ENCODE assay signal across 17 cellular contexts in the genomic region with DNA sequence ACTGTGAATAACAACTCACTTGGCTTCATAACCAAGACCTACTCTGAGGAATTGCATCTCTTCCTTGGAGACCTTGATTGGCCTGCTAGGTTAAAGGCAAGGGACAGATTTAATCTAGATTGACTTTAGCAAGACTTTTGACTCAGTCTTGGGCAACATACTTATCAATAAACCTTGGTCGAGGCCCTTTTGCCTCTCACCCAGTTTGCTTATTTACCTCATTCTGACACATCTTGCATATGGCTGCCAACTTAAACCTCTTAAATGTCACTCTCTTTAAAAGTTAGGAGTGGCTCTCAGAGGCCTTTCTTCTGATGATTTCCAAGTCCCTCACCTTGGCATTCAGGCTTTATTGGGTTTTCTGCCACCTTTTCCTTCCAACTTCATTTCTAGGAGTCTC.
A peak's percentile ranks its signal among the peaks of the same experiment; 100 is the strongest.
DNase-seq lines count a peak whose midpoint lies in the region; ATAC-seq, FAIRE-seq and TF ChIP-seq lines count a peak whose summit lies in the region.
"Had no signal": no experiment of that assay in that cellular context is flagged by ENCODE, and none has a peak within 500 bp of the region (broad histone marks: within the 10 kb centered on the region; RNA-seq: fewer than 3 reads in every experiment).

No MANE protein-coding gene starts in this region.

- H3F3A ChIP-seq in GM23338 (replicated peaks; ENCODE audit: low read depth): no peaks in the 10 kb centered on the region
- H3F3A ChIP-seq in PC-3 (ENCODE audit: low read length, unreplicated experiment): no peaks in the 10 kb centered on the region

- H3K27ac ChIP-seq in GM23338 (ENCODE audit: low read depth): no peak overlapping the region
- H3K27ac ChIP-seq in PC-3 (ENCODE audit: low read length): peak overlapping the region; percentile 72
- peak overlapping the region in 1 of 3 donors; percentile 27 for H3K27ac ChIP-seq in right lobe of liver
- H3K27ac ChIP-seq in pancreas: no peak overlapping the region
- H3K27ac ChIP-seq: BLaER1, GM23248 had no signal

- H3K4me3 ChIP-seq in GM23338 (no peak overlapping the region), PC-3 (ENCODE audit: low read length) (no peak overlapping the region), right lobe of liver (no peak overlapping the region), pancreas (no peak overlapping the region)
- H3K4me3 ChIP-seq: BLaER1, GM12878, GM23248 had no signal

- H3K36me3 ChIP-seq in GM23338 (ENCODE audit: insufficient read depth): no peaks in the 10 kb centered on the region
- no peaks in the 10 kb centered on the region for H3K36me3 ChIP-seq in PC-3 (ENCODE audit: low read depth, low read length)
- H3K36me3 ChIP-seq in right lobe of liver: no peaks in the 10 kb centered on the region
- no peaks in the 10 kb centered on the region for H3K36me3 ChIP-seq in pancreas
- H3K36me3 ChIP-seq: BLaER1 had no signal

- H3K4me1 Mint-ChIP-seq in GM23338 (peaks cover 33% of the 10 kb centered on the region), T-cell (no peaks in the 10 kb centered on the region)
- H3K4me1 Mint-ChIP-seq: CD14-positive monocyte; CD4-positive, alpha-beta memory T cell had no signal

- intact Hi-C loops in PC-3 (cut with micrococcal nuclease): loop anchor here (5.0 kb wide), 1 partner anchor 125 kb away; a partner anchor contains a TSS
- intact Hi-C loops in right lobe of liver (cut with DNase I): no loop called here
- intact Hi-C loops in pancreas (cut with DNase I): no loop called here

- H3K79me2 ChIP-seq in GM23338 (replicated peaks; ENCODE audit: insufficient read depth) (no peaks in the 10 kb centered on the region), PC-3 (ENCODE audit: low read length) (no peaks in the 10 kb centered on the region)

- DNase-seq in GM23338 (ENCODE audit: low spot score) (no peak), PC-3 (peak; percentile 78), right lobe of liver (no peak), pancreas (peak in 1 of 6 donors; percentile 5), NCI-H2107 treated with DMSO at 0.1 percent for 48 hours (lab: John Stamatoyannopoulos, UW; ENCODE audit: unreplicated experiment) (no peak), retina (no peak), T-cell (no peak)
- DNase-seq: 8988T; CD4-positive, alpha-beta memory T cell; DMS79 treated with DMSO at 0.1 percent for 48 hours; GM23248; HCEC 1CT had no signal

- H3K9me3 Mint-ChIP-seq in GM23338: peaks cover 3% of the 10 kb centered on the region; the same call in 2 of the 3 replicates
- H3K9me3 Mint-ChIP-seq in T-cell: no peaks in the 10 kb centered on the region

- no peaks in the 10 kb centered on the region for H3K36me3 Mint-ChIP-seq in GM23338 (ENCODE audit: low read depth)
- H3K36me3 Mint-ChIP-seq in T-cell: no peaks in the 10 kb centered on the region
- H3K36me3 Mint-ChIP-seq: CD14-positive monocyte; CD4-positive, alpha-beta memory T cell had no signal

- TF ChIP-seq CTCF in GM23338 (conservative IDR thresholded peaks at IDR 0.05; ENCODE audit: low read depth in 2 of 2) (no peak), PC-3 (conservative IDR thresholded peaks at IDR 0.05; ENCODE audit: low read depth, low read length) (no peak), right lobe of liver (IDR thresholded peaks at IDR 0.05) (no peak), pancreas (IDR thresholded peaks at IDR 0.05) (no peak)

- POLR2A ChIA-PET in PC-3 (lab: Charles Lee; ENCODE audit: unreplicated experiment) (no interaction called here), T-cell (lab: Charles Lee) (no interaction called here)

- H3K4me3 Mint-ChIP-seq in GM23338 (no peak overlapping the region), T-cell (no peak overlapping the region)
- H3K4me3 Mint-ChIP-seq: CD14-positive monocyte; CD4-positive, alpha-beta memory T cell had no signal

- TF ChIP-seq POLR2A in right lobe of liver (IDR thresholded peaks at IDR 0.05): no peak

- BruUV-seq in PC-3 (replicated peaks; lab: Mats Ljungman, UMichigan): no TSS peak

- H3K27ac Mint-ChIP-seq in GM23338: no peak overlapping the region
- no peak overlapping the region for H3K27ac Mint-ChIP-seq in T-cell
- H3K27ac Mint-ChIP-seq: CD14-positive monocyte; CD4-positive, alpha-beta memory T cell had no signal

- CTCF ChIA-PET in PC-3 (lab: Charles Lee): no interaction called here
- CTCF ChIA-PET in T-cell (lab: Charles Lee): no interaction called here

- H3K27me3 ChIP-seq in GM23338 (ENCODE audit: insufficient read depth): no peaks in the 10 kb centered on the region
- H3K27me3 ChIP-seq in PC-3 (ENCODE audit: low read length): no peaks in the 10 kb centered on the region
- H3K27me3 ChIP-seq in right lobe of liver: no peaks in the 10 kb centered on the region
- no peaks in the 10 kb centered on the region for H3K27me3 ChIP-seq in pancreas
- H3K27me3 ChIP-seq: BLaER1 had no signal

- no peak overlapping the region for H3K4me2 ChIP-seq in GM23338
- peak overlapping the region; percentile 33 for H3K4me2 ChIP-seq in PC-3 (ENCODE audit: low read length)
- H3K4me2 ChIP-seq: BLaER1 had no signal

- ATAC-seq in GM23338 (no peak), PC-3 (peak; percentile 85), right lobe of liver (peak; percentile 50 to 61 (median 54)), pancreas (peak in 3 of 4 donors; percentile 21 to 70 (median 56)), T-cell (replicated peaks in 1 of 4) (no peak)
- ATAC-seq: GM12878 had no signal

- H3K9me3 ChIP-seq in PC-3 (ENCODE audit: low read length) (no peaks in the 10 kb centered on the region), right lobe of liver (no peaks in the 10 kb centered on the region), pancreas (no peaks in the 10 kb centered on the region)

- peaks cover 3% of the 10 kb centered on the region for H3K27me3 Mint-ChIP-seq in GM23338 (ENCODE audit: insufficient read depth, low read depth, poor library complexity)
- peaks cover 18 to 19% of the 10 kb centered on the region in 2 donors for H3K27me3 Mint-ChIP-seq in T-cell

- H2AFZ ChIP-seq in GM23338: peak overlapping the region; percentile 23; the same call in 1 of the 2 replicates
- no peak overlapping the region for H2AFZ ChIP-seq in PC-3 (ENCODE audit: low read length)
- H2AFZ ChIP-seq: GM23248 had no signal

- H3K4me1 ChIP-seq in GM23338 (ENCODE audit: insufficient read depth): peaks cover 12% of the 10 kb centered on the region
- peaks cover 30% of the 10 kb centered on the region for H3K4me1 ChIP-seq in PC-3 (ENCODE audit: insufficient read depth, low read length)
- peaks cover 0 to 47% (median 8%) of the 10 kb centered on the region in 4 donors for H3K4me1 ChIP-seq in right lobe of liver
- peaks cover 0 to under 1% (median 0%) of the 10 kb centered on the region in 3 donors for H3K4me1 ChIP-seq in pancreas

- FAIRE-seq in pancreas (lab: Jason Lieb, UNC): no peak
- FAIRE-seq: GM12878, GM19239, H54 had no signal

- H4K20me1 ChIP-seq in GM23338 (replicated peaks; ENCODE audit: insufficient read depth) (no peaks in the 10 kb centered on the region), PC-3 (ENCODE audit: low read length) (no peaks in the 10 kb centered on the region)
- H4K20me1 ChIP-seq: BLaER1 had no signal

- H3K9me2 ChIP-seq in GM23338 (ENCODE audit: insufficient read depth): no peaks in the 10 kb centered on the region
- no peaks in the 10 kb centered on the region for H3K9me2 ChIP-seq in PC-3 (replicated peaks; ENCODE audit: low read length)

- no peak overlapping the region for H3K9ac ChIP-seq in PC-3 (ENCODE audit: low read length)
- H3K9ac ChIP-seq: BLaER1, GM23248 had no signal

- 40% methylated on average over 1 of the region's 1 CpG for WGBS in right lobe of liver (ENCODE audit: insufficient coverage, low coverage, low lambda C conversion rate, missing lambda C conversion rate)
- 38 to 52% methylated on average over 1 of the region's 1 CpG for WGBS in pancreas, 2 donors

TF ChIP-seq in GM23338, 12 proteins besides CTCF, POLR2A, EP300 and RAD21 (continues in another document):
- TF ChIP-seq STAT1 (IDR thresholded peaks at IDR 0.05; ENCODE audit: unreplicated experiment): no peak
- TF ChIP-seq, protein P1, sequence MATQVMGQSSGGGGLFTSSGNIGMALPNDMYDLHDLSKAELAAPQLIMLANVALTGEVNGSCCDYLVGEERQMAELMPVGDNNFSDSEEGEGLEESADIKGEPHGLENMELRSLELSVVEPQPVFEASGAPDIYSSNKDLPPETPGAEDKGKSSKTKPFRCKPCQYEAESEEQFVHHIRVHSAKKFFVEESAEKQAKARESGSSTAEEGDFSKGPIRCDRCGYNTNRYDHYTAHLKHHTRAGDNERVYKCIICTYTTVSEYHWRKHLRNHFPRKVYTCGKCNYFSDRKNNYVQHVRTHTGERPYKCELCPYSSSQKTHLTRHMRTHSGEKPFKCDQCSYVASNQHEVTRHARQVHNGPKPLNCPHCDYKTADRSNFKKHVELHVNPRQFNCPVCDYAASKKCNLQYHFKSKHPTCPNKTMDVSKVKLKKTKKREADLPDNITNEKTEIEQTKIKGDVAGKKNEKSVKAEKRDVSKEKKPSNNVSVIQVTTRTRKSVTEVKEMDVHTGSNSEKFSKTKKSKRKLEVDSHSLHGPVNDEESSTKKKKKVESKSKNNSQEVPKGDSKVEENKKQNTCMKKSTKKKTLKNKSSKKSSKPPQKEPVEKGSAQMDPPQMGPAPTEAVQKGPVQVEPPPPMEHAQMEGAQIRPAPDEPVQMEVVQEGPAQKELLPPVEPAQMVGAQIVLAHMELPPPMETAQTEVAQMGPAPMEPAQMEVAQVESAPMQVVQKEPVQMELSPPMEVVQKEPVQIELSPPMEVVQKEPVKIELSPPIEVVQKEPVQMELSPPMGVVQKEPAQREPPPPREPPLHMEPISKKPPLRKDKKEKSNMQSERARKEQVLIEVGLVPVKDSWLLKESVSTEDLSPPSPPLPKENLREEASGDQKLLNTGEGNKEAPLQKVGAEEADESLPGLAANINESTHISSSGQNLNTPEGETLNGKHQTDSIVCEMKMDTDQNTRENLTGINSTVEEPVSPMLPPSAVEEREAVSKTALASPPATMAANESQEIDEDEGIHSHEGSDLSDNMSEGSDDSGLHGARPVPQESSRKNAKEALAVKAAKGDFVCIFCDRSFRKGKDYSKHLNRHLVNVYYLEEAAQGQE (IDR thresholded peaks at IDR 0.05; ENCODE audit: unreplicated experiment): no peak
- no peak for TF ChIP-seq EZH2phosphoT487 (IDR thresholded peaks at IDR 0.05; ENCODE audit: unreplicated experiment)
- no peak for TF ChIP-seq POLR2AphosphoS5 (IDR thresholded peaks at IDR 0.05; ENCODE audit: low read depth)
- TF ChIP-seq ZNF331 (CRISPR knock-in tag; IDR thresholded peaks at IDR 0.05; ENCODE audit: low read depth): no peak
- no peak for TF ChIP-seq EZH2 (IDR thresholded peaks at IDR 0.05; ENCODE audit: low read depth, unreplicated experiment)
- no peak for TF ChIP-seq NANOG (IDR thresholded peaks at IDR 0.05; ENCODE audit: borderline replicate concordance)

Comparison
In these comparisons a context has a peak if more than half of its experiments do, and no peak if none do; other contexts are left out.
1. ATAC-seq: peak in PC-3 (single experiment), right lobe of liver (4 of 4) and pancreas (3 of 4); none in GM23338 (single experiment) and T-cell (0 of 4).